Comparison of ENCODE assay signal across 8 cellular contexts in the genomic region with DNA sequence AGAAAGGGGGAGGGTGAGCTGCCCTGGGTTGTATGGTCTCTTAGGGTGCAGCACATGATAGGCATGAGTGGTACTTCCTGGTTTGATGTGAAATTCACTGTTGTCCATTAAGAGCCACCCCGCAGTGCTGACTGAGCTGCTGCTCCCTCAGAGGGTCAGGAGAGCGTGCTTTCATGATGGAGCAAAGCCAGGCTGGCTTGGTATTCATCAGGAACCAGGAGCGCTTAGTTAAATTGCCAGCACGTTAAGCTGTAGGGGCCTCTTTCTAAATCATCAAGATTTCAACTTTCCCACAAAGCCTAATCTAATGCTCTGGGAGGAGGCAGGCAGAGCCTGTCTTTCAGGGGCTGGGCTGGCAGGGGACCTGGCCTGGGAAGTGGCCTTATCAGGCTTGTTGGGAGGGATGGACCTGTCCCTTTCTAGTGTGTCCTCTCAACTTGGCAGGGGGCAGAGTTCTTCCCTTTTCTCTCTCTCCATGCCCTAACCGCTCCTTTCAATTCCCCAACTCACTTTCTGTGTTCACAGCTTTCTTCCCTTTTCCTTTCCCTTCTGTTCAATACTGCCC.
DNase-seq lines count a peak whose midpoint lies in the region; ATAC-seq lines count a peak whose summit lies in the region.

No MANE protein-coding gene starts in this region.

- ATAC-seq in GM19455 (IDR thresholded peaks at IDR 0.05; ENCODE audit: unreplicated experiment): no peak

- DNase-seq in HCEC 1CT (peak; percentile 47), astrocyte of the hippocampus (ENCODE audit: low read depth, low spot score) (peak; percentile 75), hepatic stellate cell (ENCODE audit: low spot score) (peak; percentile 31), smooth muscle cell of the brain vasculature (ENCODE audit: low read depth, low spot score) (peak; percentile 66), D341Med (ENCODE audit: low spot score) (no peak), NAMALWA (ENCODE audit: low spot score) (no peak)
- DNase-seq in activated T-cell treated with anti-CD3 and anti-CD28 coated beads, Interleukin-2, amount 50 U/mL, for 48 hours: no peak

Comparison
In these comparisons a context has a peak if more than half of its experiments do, and no peak if none do; other contexts are left out.
1. DNase-seq: peak in HCEC 1CT (single experiment), astrocyte of the hippocampus (single experiment), hepatic stellate cell (single experiment) and smooth muscle cell of the brain vasculature (single experiment); none in activated T-cell treated with anti-CD3 and anti-CD28 coated beads, Interleukin-2, amount 50 U/mL, for 48 hours (0 of 2), D341Med (single experiment) and NAMALWA (single experiment).